In genomic region chr2:130776550-130776949, GRCh38 we compare ENCODE assay signal across 17 cellular contexts. TPM values are rescaled to one million over a fixed set of nuclear protein-coding genes. Genes with fewer than 3 reads are reported as not detected.
DNase-seq lines count a peak whose midpoint lies in the region; ATAC-seq, FAIRE-seq and TF ChIP-seq lines count a peak whose summit lies in the region.
"Had no signal": no experiment of that assay in that cellular context is flagged by ENCODE, and none has a peak within 500 bp of the region (broad histone marks: within the 10 kb centered on the region; RNA-seq: fewer than 3 reads in every experiment).

No MANE protein-coding gene starts in this region.

- no peaks in the 10 kb centered on the region for H3K27me3 ChIP-seq in hepatocyte
- H3K27me3 ChIP-seq: breast epithelium had no signal

- no peak for TF ChIP-seq POLR2A in A549 (IDR thresholded peaks at IDR 0.05; ENCODE audit: low read length)

- H3K9me3 ChIP-seq in A549 (no peaks in the 10 kb centered on the region), hepatocyte (ENCODE audit: low read depth) (no peaks in the 10 kb centered on the region)
- H3K9me3 ChIP-seq: breast epithelium, stomach had no signal

- DNase-seq in A549 (ENCODE audit: low read depth in 1 of 2, low spot score in 1 of 2) (no peak), ELF-1 (ENCODE audit: low read depth, low spot score) (peak; percentile 38), NCI-H69 (lab: John Stamatoyannopoulos, UW) (peak; percentile 27), hepatocyte (ENCODE audit: low spot score) (no peak), pons (ENCODE audit: low spot score) (no peak)
- DNase-seq: activated naive CD8-positive, alpha-beta T cell treated with anti-CD3 and anti-CD28 coated beads, Interleukin-2, amount 10 ng/mL, durations not matched to agents 7 days and 5 days; activated T-cell treated with anti-CD3 and anti-CD28 coated beads, Interleukin-2, amount 50 U/mL, for 1 hour; AML-193; hypothalamus; Karpas-422; naive thymus-derived CD4-positive, alpha-beta T cell; NCI-H187; stomach had no signal

- H3K9me2 ChIP-seq in hepatocyte (replicated peaks; ENCODE audit: insufficient read depth): no peaks in the 10 kb centered on the region

- peak; percentile 69 to 71; a peak in 5 of 6 replicates for ATAC-seq in A549
- ATAC-seq in HG02973 (IDR thresholded peaks at IDR 0.05; ENCODE audit: unreplicated experiment): no peak
- ATAC-seq in HG03095 (IDR thresholded peaks at IDR 0.05; ENCODE audit: unreplicated experiment): no peak
- ATAC-seq: naive thymus-derived CD4-positive, alpha-beta T cell had no signal

- WGBS in A549 (ENCODE audit: missing lambda C conversion rate): 13% methylated on average over 4 of the region's 4 CpGs
- WGBS in hepatocyte (ENCODE audit: low lambda C conversion rate, missing lambda C conversion rate): 44% methylated on average over 4 of the region's 4 CpGs

- no peaks in the 10 kb centered on the region for H3K79me2 ChIP-seq in hepatocyte

- H3K4me2 ChIP-seq in A549: no peak overlapping the region
- H3K4me2 ChIP-seq in hepatocyte: no peak overlapping the region

- H3K4me3 ChIP-seq in A549 (no peak overlapping the region), hepatocyte (no peak overlapping the region)
- H3K4me3 ChIP-seq: breast epithelium, stomach had no signal

- no peak for TF ChIP-seq EP300 in A549 (IDR thresholded peaks at IDR 0.05)

- no peak overlapping the region for H2AFZ ChIP-seq in hepatocyte

- POLR2A ChIA-PET in A549 (lab: Yijun Ruan, JAX): no interaction called here

- CTCF ChIA-PET in A549 (lab: Yijun Ruan, JAX): interaction anchor here (1.1 kb wide), 1 partner anchor 14 kb away, joined by 4 read pairs; no protein-coding TSS in a partner anchor

- H3K4me1 ChIP-seq in A549 (no peaks in the 10 kb centered on the region), hepatocyte (ENCODE audit: insufficient read depth) (no peaks in the 10 kb centered on the region)
- H3K4me1 ChIP-seq: breast epithelium, stomach had no signal

- H4K20me1 ChIP-seq in hepatocyte (ENCODE audit: insufficient read depth, poor library complexity, severe bottlenecking): no peaks in the 10 kb centered on the region

- no peaks in the 10 kb centered on the region for H3K36me3 ChIP-seq in hepatocyte (replicated peaks; ENCODE audit: insufficient read depth, low read depth)
- H3K36me3 ChIP-seq: breast epithelium, stomach had no signal

- TF ChIP-seq CTCF in A549 (IDR thresholded peaks at IDR 0.05): no peak
- peak; percentile 17 for TF ChIP-seq CTCF in hepatocyte (IDR thresholded peaks at IDR 0.05; ENCODE audit: poor library complexity)

- no peak; a peak in 1 of 5 replicates for TF ChIP-seq RAD21 in A549 (conservative IDR thresholded peaks at IDR 0.05 in 1 of 2, IDR thresholded peaks at IDR 0.05 in 1 of 2)

- FAIRE-seq in A549 (lab: Jason Lieb, UNC): no peak

- H3K27ac ChIP-seq in A549 (no peak overlapping the region), hepatocyte (no peak overlapping the region)
- H3K27ac ChIP-seq: breast epithelium, stomach had no signal

TF ChIP-seq in A549, 52 proteins besides CTCF, POLR2A, EP300 and RAD21:
- TF ChIP-seq HOXA7 (CRISPR knock-in tag; IDR thresholded peaks at IDR 0.05) (no peak), TP53 (CRISPR knock-in tag; IDR thresholded peaks at IDR 0.05) (no peak), CBX2 (IDR thresholded peaks at IDR 0.05; ENCODE audit: borderline replicate concordance, low read depth) (no peak), PHF8 (IDR thresholded peaks at IDR 0.05; ENCODE audit: borderline replicate concordance, low read depth) (no peak), ZNF302 (CRISPR knock-in tag; IDR thresholded peaks at IDR 0.05) (no peak), CHD4 (IDR thresholded peaks at IDR 0.05; ENCODE audit: borderline replicate concordance) (no peak), MAZ (IDR thresholded peaks at IDR 0.05; ENCODE audit: borderline replicate concordance, low read depth, low read length) (no peak), ZSCAN20 (CRISPR knock-in tag; IDR thresholded peaks at IDR 0.05) (no peak), HES2 (IDR thresholded peaks at IDR 0.05) (no peak), CHD2 (IDR thresholded peaks at IDR 0.05; ENCODE audit: low read length, partially characterized antibody) (no peak), ZFP36 (IDR thresholded peaks at IDR 0.05; ENCODE audit: borderline replicate concordance, partially characterized antibody) (no peak), SMC3 (IDR thresholded peaks at IDR 0.05) (no peak), RCOR1 (IDR thresholded peaks at IDR 0.05; ENCODE audit: low read depth, low read length) (no peak), HEYL (CRISPR knock-in tag; IDR thresholded peaks at IDR 0.05) (no peak), RFX5 (IDR thresholded peaks at IDR 0.05) (no peak), POLR2AphosphoS2 (conservative IDR thresholded peaks at IDR 0.05; ENCODE audit: low read length) (no peak), JUN (IDR thresholded peaks at IDR 0.05) (no peak), HMGXB4 (CRISPR knock-in tag; IDR thresholded peaks at IDR 0.05; ENCODE audit: borderline replicate concordance) (no peak)
TF ChIP-seq in A549: peak in this region for 0.

RNA-seq across cellular contexts. Expression of gene AMER3, which starts 21.2 kb away (rescaled TPM):
- polyA plus RNA-seq in A549 (2011; rRNA removed): not detected in 2 replicates
- polyA plus RNA-seq in A549 (2012; cell fraction: cytosol; rRNA removed): not detected in 2 replicates
- polyA plus RNA-seq in A549 (2012; cell fraction: nucleus; rRNA removed): not detected in 2 replicates
- polyA plus RNA-seq in A549 (2017; fragmentation: RNase III; extraction: RNeasy Plus Mini Kit Qiagen cat#74134 plus additional on column Dnase treatment): not detected in 3 replicates
- polyA minus RNA-seq in A549 (2011; rRNA and poly(A)+ RNA removed): not detected in 2 replicates
- total RNA-seq in hepatocyte: 1.00 and 1.4 TPM in 2 replicates
- 0.05 and 0.50 TPM in 2 replicates for polyA plus RNA-seq in hepatocyte
- total RNA-seq: activated naive CD8-positive, alpha-beta T cell treated with anti-CD3 and anti-CD28 coated beads, Interleukin-2, amount 10 ng/mL, durations not matched to agents 7 days and 5 days; breast epithelium; lower leg skin; naive thymus-derived CD4-positive, alpha-beta T cell had no signal
- polyA plus RNA-seq: naive thymus-derived CD4-positive, alpha-beta T cell had no signal

RNA-seq across cellular contexts. Expression of gene GPR148, which starts 47.7 kb away (rescaled TPM):
- polyA plus RNA-seq in A549 (2011; rRNA removed) (not detected in 2 replicates), A549 (2017; fragmentation: RNase III; extraction: RNeasy Plus Mini Kit Qiagen cat#74134 plus additional on column Dnase treatment) (not detected in 3 replicates), hepatocyte (not detected in 2 replicates)
- not detected in 2 replicates for polyA plus RNA-seq in A549 (2012; cell fraction: cytosol; rRNA removed)
- polyA plus RNA-seq in A549 (2012; cell fraction: nucleus; rRNA removed): not detected in 2 replicates
- 0.17 TPM in 1 of 2 replicates, not detected in the other for polyA minus RNA-seq in A549 (2011; rRNA and poly(A)+ RNA removed)
- not detected in 2 replicates for total RNA-seq in hepatocyte
- total RNA-seq: activated naive CD8-positive, alpha-beta T cell treated with anti-CD3 and anti-CD28 coated beads, Interleukin-2, amount 10 ng/mL, durations not matched to agents 7 days and 5 days; breast epithelium; lower leg skin; naive thymus-derived CD4-positive, alpha-beta T cell had no signal
- polyA plus RNA-seq: naive thymus-derived CD4-positive, alpha-beta T cell; stomach had no signal

Comparison
In these comparisons a context has a peak if more than half of its experiments do, and no peak if none do; other contexts are left out.
1. ATAC-seq: peak in A549 (2 of 2); none in HG02973 (single experiment) and HG03095 (single experiment).
2. DNase-seq: peak in ELF-1 (single experiment) and NCI-H69 (single experiment); none in A549 (0 of 2), hepatocyte (single experiment) and pons (single experiment).